Comparison of ENCODE assay signal across 15 cellular contexts in genomic region chr17:31148205-31148604, GRCh38. TPM values are rescaled to one million over a fixed set of nuclear protein-coding genes. Genes with fewer than 3 reads are reported as not detected.
DNase-seq lines count a peak whose midpoint lies in the region; ATAC-seq and TF ChIP-seq lines count a peak whose summit lies in the region.
"Had no signal": no experiment of that assay in that cellular context is flagged by ENCODE, and none has a peak within 500 bp of the region (broad histone marks: within the 10 kb centered on the region; RNA-seq: fewer than 3 reads in every experiment).

No MANE protein-coding gene starts in this region.

- no peaks in the 10 kb centered on the region for H3K27me3 Mint-ChIP-seq in osteocyte (ENCODE audit: unreplicated experiment)
- H3K27me3 Mint-ChIP-seq: B cell; CD4-positive, CD25-positive, alpha-beta regulatory T cell had no signal

- H3K9me3 ChIP-seq in HUES64 (ENCODE audit: insufficient read depth, low read depth, low read length) (peaks cover 4% of the 10 kb centered on the region; the same call in 1 of the 2 replicates), SK-N-MC (ENCODE audit: low read depth, low read length) (no peaks in the 10 kb centered on the region), Karpas-422 (ENCODE audit: low read length) (no peaks in the 10 kb centered on the region)

- H3K4me3 ChIP-seq in HUES64 (ENCODE audit: low read length): no peak overlapping the region
- H3K4me3 ChIP-seq in SK-N-MC: no peak overlapping the region
- H3K4me3 ChIP-seq in fibroblast of mammary gland (ENCODE audit: control insufficient read depth, low read depth, low read length): no peak overlapping the region
- no peak overlapping the region for H3K4me3 ChIP-seq in Karpas-422 (ENCODE audit: low read length)
- H3K4me3 ChIP-seq: PC-9 had no signal

- WGBS in HUES64: 95% methylated on average over 3 of the region's 3 CpGs

- H2AFZ ChIP-seq in Karpas-422 (ENCODE audit: low read length): no peak overlapping the region
- H2AFZ ChIP-seq: PC-9 had no signal

- no peak for TF ChIP-seq POLR2A in erythroblast (IDR thresholded peaks at IDR 0.05; ENCODE audit: low read length)

- no peak for ATAC-seq in GM18861 (IDR thresholded peaks at IDR 0.05; ENCODE audit: unreplicated experiment)
- ATAC-seq: Right ventricle myocardium inferior had no signal

- TF ChIP-seq CTCF in fibroblast of mammary gland (conservative IDR thresholded peaks at IDR 0.05; ENCODE audit: control insufficient read depth, insufficient read depth, low read depth, low read length) (no peak), osteocyte (IDR thresholded peaks at IDR 0.05) (no peak)

- no peak overlapping the region for H3K27ac ChIP-seq in HUES64 (ENCODE audit: low read depth, low read length)
- H3K27ac ChIP-seq in SK-N-MC: peak overlapping the region; percentile 49
- no peak overlapping the region for H3K27ac ChIP-seq in Karpas-422 (ENCODE audit: low read length)
- H3K27ac ChIP-seq: PC-9 had no signal

- H3K9ac ChIP-seq in HUES64 (ENCODE audit: low read depth, low read length) (peak overlapping the region; percentile 28; the same call in 1 of the 2 replicates), SK-N-MC (ENCODE audit: insufficient read length) (no peak overlapping the region), Karpas-422 (ENCODE audit: low read length) (no peak overlapping the region)

- H3K4me2 ChIP-seq in Karpas-422 (ENCODE audit: low read depth, low read length, poor library complexity, severe bottlenecking): no peak overlapping the region
- H3K4me2 ChIP-seq: PC-9 had no signal

- H3K79me2 ChIP-seq in Karpas-422 (ENCODE audit: low read length): peaks cover 97% of the 10 kb centered on the region

- H3K4me1 ChIP-seq in HUES64 (ENCODE audit: insufficient read depth, low read length) (peaks cover 22% of the 10 kb centered on the region), Karpas-422 (ENCODE audit: low read length) (peaks cover 37% of the 10 kb centered on the region)

- peaks cover 6% of the 10 kb centered on the region for H3K9me3 Mint-ChIP-seq in osteocyte (ENCODE audit: unreplicated experiment)

- peak overlapping the region; percentile 65 for H3K27ac Mint-ChIP-seq in osteocyte (ENCODE audit: unreplicated experiment)
- H3K27ac Mint-ChIP-seq: B cell; CD4-positive, CD25-positive, alpha-beta regulatory T cell had no signal

- no peak overlapping the region for H3K4me3 Mint-ChIP-seq in osteocyte (ENCODE audit: unreplicated experiment)
- H3K4me3 Mint-ChIP-seq: B cell; CD4-positive, CD25-positive, alpha-beta regulatory T cell had no signal

- H3K4me1 Mint-ChIP-seq in osteocyte (ENCODE audit: unreplicated experiment): peaks cover 20% of the 10 kb centered on the region
- H3K4me1 Mint-ChIP-seq: B cell had no signal

- H3K27me3 ChIP-seq in HUES64 (ENCODE audit: insufficient read depth, low read length) (no peaks in the 10 kb centered on the region), Karpas-422 (ENCODE audit: low read length) (no peaks in the 10 kb centered on the region)

- H3K9me2 ChIP-seq in Karpas-422 (replicated peaks; ENCODE audit: insufficient read depth, low read length): no peaks in the 10 kb centered on the region

- H3K36me3 ChIP-seq in HUES64 (ENCODE audit: insufficient read depth, low read length) (no peaks in the 10 kb centered on the region), SK-N-MC (ENCODE audit: insufficient read depth, low read length) (0 out of 2 replicates have a peak, but pooled peaks cover 4% of the 10 kb centered on the region), Karpas-422 (ENCODE audit: insufficient read depth, low read length) (peaks cover 10% of the 10 kb centered on the region; the same call in 1 of the 2 replicates)

- DNase-seq in SK-N-MC (ENCODE audit: low read depth, low spot score): no peak
- DNase-seq in fibroblast of mammary gland (ENCODE audit: low read depth): peak; percentile 31
- no peak for DNase-seq in osteocyte (ENCODE audit: extremely low spot score, unreplicated experiment)
- no peak for DNase-seq in erythroblast (lab: John Stamatoyannopoulos, UW)
- DNase-seq in Karpas-422: no peak
- no peak for DNase-seq in NCI-H128 (lab: John Stamatoyannopoulos, UW; ENCODE audit: unreplicated experiment)
- DNase-seq: CD4-positive, CD25-positive, alpha-beta regulatory T cell; NCI-H1436; NCI-H2029 treated with DMSO at 0.1 percent for 48 hours; NCI-H2171 treated with DMSO at 0.1 percent for 48 hours; PC-9 had no signal

- peaks cover 21% of the 10 kb centered on the region for H3K36me3 Mint-ChIP-seq in osteocyte (ENCODE audit: unreplicated experiment)

- H4K20me1 ChIP-seq in Karpas-422 (ENCODE audit: insufficient read depth, low read depth, low read length): no peaks in the 10 kb centered on the region

RNA-seq across cellular contexts. Expression of gene NF1, which starts 53.4 kb away (rescaled TPM):
- 15.9 TPM for polyA plus RNA-seq in HUES64 (2013, experiment 1 of 2)
- 15.5 TPM for polyA plus RNA-seq in HUES64 (2013, experiment 2 of 2)
- 66.7 and 70.4 TPM in 2 replicates for total RNA-seq in osteocyte
- total RNA-seq in Karpas-422 (2014; rRNA removed; shearing (Covaris generic); ENCODE audit: low replicate concordance): 56.6 and 164 TPM in 2 replicates
